Comparison of ENCODE assay signal across 8 cellular contexts in the genomic region with DNA sequence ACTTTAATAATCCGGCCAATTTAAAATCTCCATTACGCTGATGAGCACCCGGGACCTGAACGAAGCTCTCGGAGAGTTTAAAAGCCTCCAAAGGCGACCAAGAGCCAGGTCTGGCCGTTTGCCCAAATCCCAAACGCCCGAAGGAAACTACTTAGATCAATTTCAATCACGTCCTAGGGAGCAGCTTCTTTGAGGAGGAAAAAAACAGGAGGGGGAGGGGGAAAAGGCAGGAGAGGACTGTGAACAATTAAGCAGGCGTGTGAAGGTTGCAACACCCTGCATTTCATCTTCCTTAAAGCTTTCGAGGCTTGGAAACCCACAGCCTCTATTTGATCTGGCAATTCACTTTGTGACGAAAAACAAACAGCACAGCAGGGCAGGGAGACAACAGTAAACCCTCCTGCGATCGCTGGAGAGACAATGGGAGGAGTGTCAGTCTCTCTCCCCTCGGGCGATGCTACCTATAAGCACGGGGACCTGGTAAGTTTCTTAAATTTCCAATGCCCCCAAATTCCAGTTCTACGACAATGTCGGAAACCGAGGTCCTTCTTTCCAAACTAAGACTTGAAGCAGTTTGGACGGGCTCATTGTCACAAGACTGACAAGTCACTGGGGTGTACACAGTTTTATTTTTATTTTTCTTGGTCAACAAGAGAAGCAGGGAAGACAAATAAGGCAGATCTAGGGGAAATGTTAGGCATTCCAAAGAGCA. TPM values are rescaled to one million over a fixed set of nuclear protein-coding genes. Genes with fewer than 3 reads are reported as not detected.
DNase-seq lines count a peak whose midpoint lies in the region; ATAC-seq and TF ChIP-seq lines count a peak whose summit lies in the region.

No MANE protein-coding gene starts in this region.

- H3K36me3 Mint-ChIP-seq in neural progenitor cell = peaks cover 26% of the 10 kb centered on the region

- H3K4me1 ChIP-seq in foreskin keratinocyte = peaks cover 6% of the 10 kb centered on the region
- peaks cover 18% of the 10 kb centered on the region for H3K4me1 ChIP-seq in neural progenitor cell

- peak overlapping the region; percentile 97 for H3K27ac Mint-ChIP-seq in neural progenitor cell

- H3K4me3 Mint-ChIP-seq in neural progenitor cell = peak overlapping the region; percentile 97

- peaks cover 3% of the 10 kb centered on the region for H3K9me3 Mint-ChIP-seq in neural progenitor cell

- ATAC-seq in foreskin keratinocyte = no peak
- ATAC-seq in HG03457 (IDR thresholded peaks at IDR 0.05; ENCODE audit: unreplicated experiment) = no peak
- ATAC-seq in GM19023 (IDR thresholded peaks at IDR 0.05; ENCODE audit: unreplicated experiment) = no peak

- peaks cover 19% of the 10 kb centered on the region for H3K27me3 Mint-ChIP-seq in neural progenitor cell (ENCODE audit: insufficient read depth, low read depth)

- no peaks in the 10 kb centered on the region for H3K36me3 ChIP-seq in neural progenitor cell

- peak; percentile 42 for DNase-seq in stimulated activated CD4-positive, alpha-beta T cell treated with anti-CD3 and anti-CD28 coated beads, Interleukin-4, amount 100 ng/mL, for 24 hours
- DNase-seq in stimulated activated CD4-positive, alpha-beta T cell treated with anti-CD3 and anti-CD28 coated beads, Interleukin-15, amount 100 ng/mL, for 24 hours = no peak
- DNase-seq in NCI-H526 (lab: John Stamatoyannopoulos, UW) (peak; percentile 11 to 53), foreskin keratinocyte (peak in 1 of 2 donors; percentile 24), neural progenitor cell (ENCODE audit: low spot score) (peak; percentile 83)
- peak; percentile 42 for DNase-seq in activated naive CD4-positive, alpha-beta T cell treated with Interleukin-2 at 50 U/mL for 16 hours

- no peaks in the 10 kb centered on the region for H3K27me3 ChIP-seq in foreskin keratinocyte
- H3K27me3 ChIP-seq in neural progenitor cell = peaks cover 18% of the 10 kb centered on the region

- no peak overlapping the region for H2AFZ ChIP-seq in neural progenitor cell (replicated peaks)

- peak overlapping the region; percentile 86 for H3K4me2 ChIP-seq in neural progenitor cell

- no peak for TF ChIP-seq CTCF in foreskin keratinocyte (conservative IDR thresholded peaks at IDR 0.05)
- no peak for TF ChIP-seq CTCF in neural progenitor cell (IDR thresholded peaks at IDR 0.05)

- H3F3A ChIP-seq in neural progenitor cell (ENCODE audit: low read depth) = peaks cover 17% of the 10 kb centered on the region

- H3K9ac ChIP-seq in neural progenitor cell = peak overlapping the region; percentile 59

- peaks cover 54% of the 10 kb centered on the region for H3K79me2 ChIP-seq in neural progenitor cell (ENCODE audit: low read depth)

- peaks cover 37% of the 10 kb centered on the region for H3K4me1 Mint-ChIP-seq in neural progenitor cell

- no peaks in the 10 kb centered on the region for H3K9me3 ChIP-seq in neural progenitor cell (ENCODE audit: low read depth)

- H3K4me3 ChIP-seq in neural progenitor cell = peak overlapping the region; percentile 84

- H3K27ac ChIP-seq in foreskin keratinocyte = peak overlapping the region; percentile 99
- H3K27ac ChIP-seq in neural progenitor cell = peak overlapping the region; percentile 78

- H4K20me1 ChIP-seq in neural progenitor cell (ENCODE audit: low read depth) = peaks cover 50% of the 10 kb centered on the region

RNA-seq across cellular contexts. Expression of a gene that starts 1.1 kb away (rescaled TPM):
- total RNA-seq in foreskin keratinocyte (133 and 156 TPM in 2 replicates), neural progenitor cell (ENCODE audit: low replicate concordance) (8.7 and 11.9 TPM in 2 replicates)
- polyA plus RNA-seq in foreskin keratinocyte = 42.0 and 42.5 TPM in 2 replicates

Comparison
In these comparisons a context has a peak if more than half of its experiments do, and no peak if none do; other contexts are left out.
1. RNA of a gene that starts 1.1 kb away (total RNA-seq): 133 to 156 TPM in foreskin keratinocyte; 8.7 to 11.9 TPM in neural progenitor cell; every median in the first group is over 10 times any median in the second.